Comparison of ENCODE assay signal across 26 cellular contexts in the genomic region with DNA sequence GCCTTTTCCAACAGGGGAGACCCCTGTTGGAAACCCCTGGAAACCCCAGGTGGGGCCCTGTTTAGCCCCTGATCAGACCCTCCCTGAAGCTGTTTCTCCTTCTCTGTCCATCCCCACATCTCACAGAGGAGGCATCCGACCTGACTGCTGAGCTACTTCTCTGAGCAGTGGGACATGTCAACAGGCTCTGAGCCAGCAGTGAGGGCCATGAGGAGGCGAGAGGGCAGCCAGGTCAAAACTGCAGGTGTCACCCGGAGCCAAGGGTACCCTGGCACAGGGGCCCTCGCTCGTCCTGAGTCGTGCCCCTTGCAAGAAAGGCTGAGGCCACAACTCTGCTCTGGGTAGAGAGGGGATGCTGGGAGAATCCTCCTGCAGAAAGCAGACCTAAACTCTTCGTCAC. TPM values are rescaled to one million over a fixed set of nuclear protein-coding genes. Genes with fewer than 3 reads are reported as not detected.
A peak's percentile ranks its signal among the peaks of the same experiment; 100 is the strongest.
DNase-seq lines count a peak whose midpoint lies in the region; ATAC-seq, FAIRE-seq and TF ChIP-seq lines count a peak whose summit lies in the region.
"Had no signal": no experiment of that assay in that cellular context is flagged by ENCODE, and none has a peak within 500 bp of the region (broad histone marks: within the 10 kb centered on the region; RNA-seq: fewer than 3 reads in every experiment).

No MANE protein-coding gene starts in this region.

- H3K36me3 Mint-ChIP-seq in astrocyte (ENCODE audit: low read depth, unreplicated experiment): peaks cover 3% of the 10 kb centered on the region
- peaks cover 5% of the 10 kb centered on the region for H3K36me3 Mint-ChIP-seq in type B pancreatic cell

- WGBS in liver: 54% methylated on average over 7 of the region's 7 CpGs
- WGBS in HepG2 (ENCODE audit: low lambda C conversion rate): 93% methylated on average over 6 of the region's 7 CpGs

- no peak overlapping the region for H3K9ac ChIP-seq in liver (ENCODE audit: low read depth in 1 of 2, low read length in 2 of 2)
- no peak overlapping the region for H3K9ac ChIP-seq in HepG2 (ENCODE audit: insufficient read depth, low read depth, low read length)
- peak overlapping the region; percentile 10 for H3K9ac ChIP-seq in astrocyte (ENCODE audit: low read length)
- H3K9ac ChIP-seq: BLaER1 treated with 17β-estradiol and CSF1 and Interleukin-3, amounts not matched to agents 10 nM and 100 nM had no signal

- TF ChIP-seq POLR2A in HepG2 (IDR thresholded peaks at IDR 0.05; ENCODE audit: insufficient read depth in 1 of 2, low read depth in 2 of 2, low read length in 2 of 2): no peak

- POLR2A ChIA-PET in HepG2 (lab: Yijun Ruan, JAX): interaction anchor here (1.5 kb wide), 1 partner anchor 14 kb away, joined by 3 read pairs; the partner anchor contains the start of gene PEPD

- H3K27ac Mint-ChIP-seq in astrocyte (ENCODE audit: unreplicated experiment) (no peak overlapping the region), type B pancreatic cell (peak overlapping the region; percentile 99)
- H3K27ac Mint-ChIP-seq: CD14-positive monocyte; CD4-positive, alpha-beta T cell; GM23338 had no signal

- no peak for TF ChIP-seq CTCF in liver (IDR thresholded peaks at IDR 0.05; ENCODE audit: low read depth, low read length, missing input control)
- TF ChIP-seq CTCF in HepG2 (CRISPR knock-in tag; IDR thresholded peaks at IDR 0.05): no peak
- no peak for TF ChIP-seq CTCF in astrocyte (IDR thresholded peaks at IDR 0.05; ENCODE audit: insufficient read depth, low read depth, low read length)
- no peak for TF ChIP-seq CTCF in osteoblast (IDR thresholded peaks at IDR 0.05; ENCODE audit: extremely low read depth, low read depth, low read length)
- no peak for TF ChIP-seq CTCF in type B pancreatic cell (conservative IDR thresholded peaks at IDR 0.05)
- no peak for TF ChIP-seq CTCF in right atrium auricular region (IDR thresholded peaks at IDR 0.05)

- TF ChIP-seq EP300 in HepG2 (IDR thresholded peaks at IDR 0.05; ENCODE audit: low read depth in 2 of 2, low read length in 2 of 2) (no peak), HepG2 (CRISPR knock-in tag; IDR thresholded peaks at IDR 0.05; ENCODE audit: borderline replicate concordance) (no peak)

- H3K27me3 ChIP-seq in liver (ENCODE audit: control insufficient read depth in 4 of 4, insufficient read depth in 4 of 4, low read length in 3 of 4): no peaks in the 10 kb centered on the region
- H3K27me3 ChIP-seq in HepG2 (ENCODE audit: control insufficient read depth in 1 of 2, insufficient read depth in 2 of 2, low read length in 2 of 2): no peaks in the 10 kb centered on the region
- no peaks in the 10 kb centered on the region for H3K27me3 ChIP-seq in astrocyte (ENCODE audit: insufficient read depth, low read length)
- no peaks in the 10 kb centered on the region for H3K27me3 ChIP-seq in osteoblast (ENCODE audit: insufficient read depth, low read length)
- H3K27me3 ChIP-seq in right atrium auricular region: no peaks in the 10 kb centered on the region
- H3K27me3 ChIP-seq: BE2C; BLaER1 treated with 17β-estradiol and CSF1 and Interleukin-3, amounts not matched to agents 10 nM and 100 nM had no signal

- no peak for DNase-seq in HepG2 (ENCODE audit: low spot score)
- no peak for DNase-seq in astrocyte (ENCODE audit: low read depth)
- DNase-seq in osteoblast (ENCODE audit: insufficient read length, low spot score, missing footprints): peak; percentile 48
- DNase-seq in type B pancreatic cell (ENCODE audit: extremely low spot score, unreplicated experiment): no peak
- DNase-seq in GF-D8 (lab: John Stamatoyannopoulos, UW): no peak
- no peak for DNase-seq in right atrium auricular region (ENCODE audit: low spot score)
- DNase-seq: 8988T; ACHN; AML-193; CD4-positive, alpha-beta T cell; CD8-positive, alpha-beta memory T cell; DMS 273 treated with DMSO at 0.1 percent for 48 hours; DMS53; DMS79 treated with DMSO at 0.1 percent for 48 hours; H9 had no signal

- H3K4me1 ChIP-seq in liver (ENCODE audit: control insufficient read depth in 4 of 4, insufficient read depth in 4 of 4, low read length in 3 of 4) (peaks cover 11 to 52% (median 42%) of the 10 kb centered on the region in 4 donors), HepG2 (ENCODE audit: insufficient read depth, low read length) (no peaks in the 10 kb centered on the region), astrocyte (ENCODE audit: insufficient read depth, low read length) (no peaks in the 10 kb centered on the region), osteoblast (ENCODE audit: insufficient read depth, low read length) (no peaks in the 10 kb centered on the region), right atrium auricular region (peaks cover 0 to 5% of the 10 kb centered on the region in 2 donors)
- H3K4me1 ChIP-seq: A549; BLaER1 treated with 17β-estradiol and CSF1 and Interleukin-3, amounts not matched to agents 10 nM and 100 nM had no signal

- intact Hi-C loops in HepG2 (cut with micrococcal nuclease; ENCODE audit: unreplicated experiment): no loop called here

- H3K79me2 ChIP-seq in HepG2 (ENCODE audit: insufficient read depth, low read length) (peaks cover 3% of the 10 kb centered on the region), astrocyte (ENCODE audit: insufficient read depth, low read length) (peaks cover 14% of the 10 kb centered on the region), osteoblast (ENCODE audit: insufficient read depth, low read length) (peaks cover 20% of the 10 kb centered on the region)

- H3K4me3 Mint-ChIP-seq in astrocyte (ENCODE audit: unreplicated experiment): no peak overlapping the region
- H3K4me3 Mint-ChIP-seq in type B pancreatic cell: no peak overlapping the region
- H3K4me3 Mint-ChIP-seq: CD14-positive monocyte; CD4-positive, alpha-beta T cell; CD8-positive, alpha-beta memory T cell; GM23338; H9 had no signal

- H2AFZ ChIP-seq in HepG2 (ENCODE audit: low read length) (no peak overlapping the region), astrocyte (ENCODE audit: low read depth, low read length) (no peak overlapping the region), osteoblast (ENCODE audit: low read length) (no peak overlapping the region)
- H2AFZ ChIP-seq: GM23338 had no signal

- TF ChIP-seq RAD21 in liver (IDR thresholded peaks at IDR 0.05): no peak
- TF ChIP-seq RAD21 in HepG2 (CRISPR knock-in tag; IDR thresholded peaks at IDR 0.05): no peak

- H4K20me1 ChIP-seq in HepG2 (ENCODE audit: insufficient read depth, low read length) (no peaks in the 10 kb centered on the region), astrocyte (ENCODE audit: insufficient read depth, low read length) (peaks cover 48% of the 10 kb centered on the region), osteoblast (ENCODE audit: insufficient read depth, low read length) (peaks cover 13% of the 10 kb centered on the region)

- no peak overlapping the region for H3K4me3 ChIP-seq in liver (ENCODE audit: low read depth in 1 of 3, low read length in 3 of 3)
- no peak overlapping the region for H3K4me3 ChIP-seq in HepG2 (replicated peaks in 1 of 3; ENCODE audit: insufficient read depth in 1 of 3, low read depth in 2 of 3, low read length in 3 of 3)
- H3K4me3 ChIP-seq in astrocyte (ENCODE audit: insufficient read depth, low read depth, low read length): no peak overlapping the region
- no peak overlapping the region for H3K4me3 ChIP-seq in osteoblast (ENCODE audit: insufficient read depth, low read length)
- no peak overlapping the region for H3K4me3 ChIP-seq in right atrium auricular region
- H3K4me3 ChIP-seq: A549; BLaER1 treated with 17β-estradiol and CSF1 and Interleukin-3, amounts not matched to agents 10 nM and 100 nM; GM23338 had no signal

- H3K9me3 ChIP-seq in liver (ENCODE audit: control insufficient read depth in 4 of 4, low read length in 3 of 4) (no peaks in the 10 kb centered on the region), HepG2 (ENCODE audit: low read length) (no peaks in the 10 kb centered on the region), astrocyte (ENCODE audit: insufficient read depth, low read depth, low read length) (no peaks in the 10 kb centered on the region), osteoblast (ENCODE audit: low read depth, low read length) (no peaks in the 10 kb centered on the region), right atrium auricular region (no peaks in the 10 kb centered on the region)
- H3K9me3 ChIP-seq: A549; BE2C; BLaER1 treated with 17β-estradiol and CSF1 and Interleukin-3, amounts not matched to agents 10 nM and 100 nM had no signal

- H3K4me1 Mint-ChIP-seq in astrocyte (ENCODE audit: low read depth, unreplicated experiment) (no peaks in the 10 kb centered on the region), type B pancreatic cell (ENCODE audit: unreplicated experiment) (peaks cover 25% of the 10 kb centered on the region)
- H3K4me1 Mint-ChIP-seq: CD14-positive monocyte had no signal

- H3K27ac ChIP-seq in liver (ENCODE audit: low read depth in 1 of 2, low read length in 2 of 2): peak overlapping the region; percentile 75 to 78
- H3K27ac ChIP-seq in HepG2 (ENCODE audit: extremely low read length, insufficient read depth, low read length): no peak overlapping the region
- H3K27ac ChIP-seq in astrocyte (ENCODE audit: low read depth, low read length): no peak overlapping the region
- no peak overlapping the region for H3K27ac ChIP-seq in osteoblast (ENCODE audit: low read depth, low read length)
- no peak overlapping the region for H3K27ac ChIP-seq in right atrium auricular region
- H3K27ac ChIP-seq: A549; BLaER1 treated with 17β-estradiol and CSF1 and Interleukin-3, amounts not matched to agents 10 nM and 100 nM had no signal

- no peak for FAIRE-seq in HepG2 (lab: Jason Lieb, UNC)
- FAIRE-seq in astrocyte (lab: Jason Lieb, UNC): no peak
- FAIRE-seq: A549, D721Med, GM12892, GM19239 had no signal

- BruUV-seq in HepG2 (replicated peaks; lab: Mats Ljungman, UMichigan): no TSS peak

- H3K36me3 ChIP-seq in liver (ENCODE audit: control insufficient read depth in 4 of 4, insufficient read depth in 3 of 4, low read depth in 1 of 4, low read length in 3 of 4): peaks cover 0 to 12% (median 4%) of the 10 kb centered on the region in 4 donors
- peaks cover 11 to 20% of the 10 kb centered on the region in 2 experiments; a peak in 4 of 5 replicates for H3K36me3 ChIP-seq in HepG2 (replicated peaks in 1 of 2; ENCODE audit: control insufficient read depth in 1 of 2, insufficient read depth in 2 of 2, low read length in 2 of 2)
- H3K36me3 ChIP-seq in astrocyte (ENCODE audit: insufficient read depth, low read length): peaks cover 5% of the 10 kb centered on the region
- H3K36me3 ChIP-seq in osteoblast (ENCODE audit: insufficient read depth, low read length): no peaks in the 10 kb centered on the region
- peaks cover 7% of the 10 kb centered on the region for H3K36me3 ChIP-seq in right atrium auricular region

- H3K9me3 Mint-ChIP-seq in astrocyte (ENCODE audit: unreplicated experiment): no peaks in the 10 kb centered on the region
- peaks cover 5% of the 10 kb centered on the region for H3K9me3 Mint-ChIP-seq in type B pancreatic cell
- H3K9me3 Mint-ChIP-seq: CD4-positive, alpha-beta T cell; CD8-positive, alpha-beta memory T cell; GM23338; H9 had no signal

- H3K4me2 ChIP-seq in HepG2 (ENCODE audit: low read depth, low read length) (no peak overlapping the region), astrocyte (ENCODE audit: low read length) (no peak overlapping the region), osteoblast (ENCODE audit: insufficient read depth, low read length) (no peak overlapping the region)
- H3K4me2 ChIP-seq: A549; BLaER1 treated with 17β-estradiol and CSF1 and Interleukin-3, amounts not matched to agents 10 nM and 100 nM; GM23338 had no signal

- ATAC-seq in HepG2 (no peak), GM21390 (IDR thresholded peaks at IDR 0.05; ENCODE audit: unreplicated experiment) (no peak)
- ATAC-seq: A549, GM23338, HCT116 had no signal

- H3K27me3 Mint-ChIP-seq in astrocyte (ENCODE audit: low read depth, unreplicated experiment) (peaks cover 3% of the 10 kb centered on the region), type B pancreatic cell (no peaks in the 10 kb centered on the region)
- H3K27me3 Mint-ChIP-seq: CD4-positive, alpha-beta T cell; CD8-positive, alpha-beta memory T cell had no signal

- in situ Hi-C loops in HepG2 (cut with HindIII; ENCODE audit: extremely low pct_ligation_motif_present, low pct_unique_long_range_greater_than_20kb): no loop called here

- CTCF ChIA-PET in HepG2 (lab: Yijun Ruan, JAX; ENCODE audit: low intra/inter-chr PET ratio, low total read pairs): no interaction called here

RNA-seq across cellular contexts. Expression of gene PEPD, which starts 13.6 kb away (rescaled TPM):
- total RNA-seq in liver: 100 to 1,000 TPM in 1 of 2 donors, 10 to 100 TPM in 1; 37.3 to 102 TPM
- polyA plus RNA-seq in liver: 100 to 1,000 TPM; 132 to 211 TPM
- 75.1 and 81.0 TPM in 2 replicates for total RNA-seq in HepG2 (2016; rRNA removed; fragmentation: Illumina TruSeq; extraction: Trizol)
- 12.2 and 14.5 TPM in 2 replicates for total RNA-seq in HepG2 (2016; cell fraction: cytosol; rRNA removed; fragmentation: Illumina TruSeq; extraction: Trizol; ENCODE audit: low read depth)
- total RNA-seq in HepG2 (2016; cell fraction: insoluble cytoplasmic fraction; rRNA removed; fragmentation: Illumina TruSeq; extraction: Trizol): 76.9 and 79.4 TPM in 2 replicates
- total RNA-seq in HepG2 (2016; cell fraction: membrane; rRNA removed; fragmentation: Illumina TruSeq; extraction: Trizol): 29.4 and 31.9 TPM in 2 replicates
- total RNA-seq in HepG2 (2016; cell fraction: nucleus; rRNA removed; fragmentation: Illumina TruSeq; extraction: Trizol): 35.5 and 39.2 TPM in 2 replicates
- polyA plus RNA-seq in HepG2 (2011; rRNA removed): 60.7 and 63.7 TPM in 2 replicates
- 56.0 and 100 TPM in 2 replicates for polyA plus RNA-seq in HepG2 (2011; cell fraction: cytosol; rRNA removed)
- 50.1 and 50.6 TPM in 2 replicates for polyA plus RNA-seq in HepG2 (2011; cell fraction: nucleus; rRNA removed)
- polyA plus RNA-seq in HepG2 (2012): 45.4 and 52.9 TPM in 2 replicates
- 14.1 and 18.0 TPM in 2 replicates for polyA plus RNA-seq in HepG2 (2016; cell fraction: cytosol; fragmentation: Illumina TruSeq; extraction: Trizol; ENCODE audit: low read depth)
- polyA plus RNA-seq in HepG2 (2016; cell fraction: insoluble cytoplasmic fraction; fragmentation: Illumina TruSeq; extraction: Trizol; ENCODE audit: low read depth): 103 and 110 TPM in 2 replicates
- polyA plus RNA-seq in HepG2 (2016; cell fraction: membrane; fragmentation: Illumina TruSeq; extraction: Trizol; ENCODE audit: low read depth): 30.2 and 30.4 TPM in 2 replicates
- 79.7 and 88.3 TPM in 2 replicates for polyA plus RNA-seq in HepG2 (2016; cell fraction: nucleus; fragmentation: Illumina TruSeq; extraction: Trizol; ENCODE audit: insufficient read depth, low read depth)
- 62.3 and 119 TPM in 2 replicates for polyA minus RNA-seq in HepG2 (2011; rRNA and poly(A)+ RNA removed; ENCODE audit: low replicate concordance)
- 32.5 and 35.0 TPM in 2 replicates for polyA minus RNA-seq in HepG2 (2011; cell fraction: cytosol; rRNA and poly(A)+ RNA removed)
- 14.2 and 19.1 TPM in 2 replicates for polyA minus RNA-seq in HepG2 (2011; cell fraction: nucleus; rRNA and poly(A)+ RNA removed)
- 37.9 and 38.4 TPM in 2 replicates for total RNA-seq in astrocyte
- total RNA-seq in osteoblast: 82.8 and 87.9 TPM in 2 replicates
- total RNA-seq in type B pancreatic cell (ENCODE audit: low replicate concordance): 84.7 and 139 TPM in 2 replicates
- 10 to 100 TPM; 27.1 to 38.9 TPM for total RNA-seq in right atrium auricular region

Comparison
In these comparisons a context has a peak if more than half of its experiments do, and no peak if none do; other contexts are left out.
1. H3K27ac ChIP-seq: peak in liver (2 of 2); none in HepG2 (single experiment), astrocyte (single experiment), osteoblast (single experiment) and right atrium auricular region (0 of 2).